In the genomic region with DNA sequence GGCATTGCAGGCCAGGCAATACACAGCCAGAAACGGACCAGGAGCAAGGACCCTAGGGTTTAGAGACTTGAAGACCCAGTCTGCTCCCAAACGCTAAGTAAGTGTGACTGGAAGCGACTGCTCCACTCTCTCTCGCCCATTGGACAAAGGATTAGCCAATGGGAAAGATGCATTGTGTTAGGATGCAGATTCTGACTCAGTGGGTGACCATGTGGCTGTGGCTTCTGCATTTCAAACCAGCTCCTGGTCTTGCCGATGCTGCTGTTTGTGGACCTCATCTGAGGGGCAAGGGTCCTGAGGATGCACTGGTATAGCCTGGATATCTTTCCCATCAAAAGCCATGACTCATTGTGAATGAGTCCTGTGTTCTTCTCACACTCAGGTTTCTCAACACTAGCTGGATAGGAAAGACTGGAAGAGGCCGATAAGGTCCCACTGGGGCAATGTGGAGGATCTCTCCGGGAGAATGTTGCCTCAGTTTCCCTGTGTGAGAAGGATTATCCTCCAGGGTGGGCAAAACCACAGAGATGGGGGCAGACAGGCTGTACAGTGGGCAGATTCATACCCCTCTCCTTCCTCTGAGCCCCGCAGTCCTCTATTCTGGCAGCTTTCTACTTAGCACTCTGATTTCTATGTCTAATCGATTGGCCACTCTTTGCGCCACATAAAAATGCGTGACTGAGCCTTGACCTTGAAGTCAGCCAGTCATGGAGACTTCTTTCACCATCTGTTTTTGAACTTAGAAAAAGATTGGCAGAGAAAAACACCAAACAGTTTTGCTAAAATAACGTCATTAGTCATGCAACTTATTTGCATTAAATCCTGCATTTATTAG, we compare ENCODE assay signal across 18 cellular contexts.
"Had no signal": no experiment of that assay in that cellular context is flagged by ENCODE, and none has a peak within 500 bp of the region (broad histone marks: within the 10 kb centered on the region; RNA-seq: fewer than 3 reads in every experiment).

No MANE protein-coding gene starts in this region.

- DNase-seq: activated CD4-positive, alpha-beta T cell treated with anti-CD3 and anti-CD28 coated beads, Interleukin-2, amount 50 U/mL, for 4 hours; activated CD4-positive, CD25-positive, alpha-beta regulatory T cell treated with anti-CD3 and anti-CD28 coated beads, Interleukin-2, amount 50 U/mL, for 72 hours; activated naive CD4-positive, alpha-beta T cell treated with anti-CD3 and anti-CD28 coated beads, Interleukin-2, amount 10 ng/mL, durations not matched to agents 7 days and 5 days; activated T-cell treated with anti-CD3 and anti-CD28 coated beads, Interleukin-2, amount 50 U/mL, for 1 hour; central memory CD4-positive, alpha-beta T cell; colonic mucosa; hippocampal formation; left ventricle myocardium inferior; mesenchymal stem cell; natural killer cell; retina; T-helper 9 cell; tibial artery; uterus had no signal

- H3K36me3 ChIP-seq: colonic mucosa, esophagus muscularis mucosa, left ventricle myocardium inferior, neutrophil, tibial artery, uterus had no signal

- H3K4me1 ChIP-seq: colonic mucosa, uterus had no signal

- H3K36me3 Mint-ChIP-seq: activated naive CD4-positive, alpha-beta T cell treated with anti-CD3 and anti-CD28 coated beads, Interleukin-2, amount 10 ng/mL, durations not matched to agents 7 days and 5 days; natural killer cell; stimulated activated effector memory CD8-positive, alpha-beta T cell treated with anti-CD3 and anti-CD28 coated beads, Interleukin-12 subunit alpha, Interleukin-12 subunit beta, amount 100 ng/mL, for 72 hours had no signal

- H3K27ac ChIP-seq: colonic mucosa, esophagus muscularis mucosa, left ventricle myocardium inferior, neutrophil, parathyroid adenoma, tibial artery, uterus had no signal

- H3K4me3 Mint-ChIP-seq: activated naive CD4-positive, alpha-beta T cell treated with anti-CD3 and anti-CD28 coated beads, Interleukin-2, amount 10 ng/mL, durations not matched to agents 7 days and 5 days; natural killer cell; stimulated activated effector memory CD8-positive, alpha-beta T cell treated with anti-CD3 and anti-CD28 coated beads, Interleukin-12 subunit alpha, Interleukin-12 subunit beta, amount 100 ng/mL, for 72 hours had no signal

- H3K27me3 ChIP-seq: colonic mucosa, esophagus muscularis mucosa, neutrophil, tibial artery, uterus had no signal

- ATAC-seq: natural killer cell; stimulated activated effector memory CD8-positive, alpha-beta T cell treated with anti-CD3 and anti-CD28 coated beads, Interleukin-12 subunit alpha, Interleukin-12 subunit beta, amount 100 ng/mL, for 72 hours had no signal

- H3K4me3 ChIP-seq: colonic mucosa, esophagus muscularis mucosa, left ventricle myocardium inferior, tibial artery, uterus had no signal

- H2AFZ ChIP-seq: parathyroid adenoma had no signal

- H3K9ac ChIP-seq: parathyroid adenoma had no signal

- H3K27ac Mint-ChIP-seq: activated naive CD4-positive, alpha-beta T cell treated with anti-CD3 and anti-CD28 coated beads, Interleukin-2, amount 10 ng/mL, durations not matched to agents 7 days and 5 days; natural killer cell; stimulated activated effector memory CD8-positive, alpha-beta T cell treated with anti-CD3 and anti-CD28 coated beads, Interleukin-12 subunit alpha, Interleukin-12 subunit beta, amount 100 ng/mL, for 72 hours had no signal

- H3K9me3 ChIP-seq: colonic mucosa, esophagus muscularis mucosa, left ventricle myocardium inferior, neutrophil, tibial artery, uterus had no signal

- H3K27me3 Mint-ChIP-seq: activated naive CD4-positive, alpha-beta T cell treated with anti-CD3 and anti-CD28 coated beads, Interleukin-2, amount 10 ng/mL, durations not matched to agents 7 days and 5 days had no signal

- H3K9me3 Mint-ChIP-seq: activated naive CD4-positive, alpha-beta T cell treated with anti-CD3 and anti-CD28 coated beads, Interleukin-2, amount 10 ng/mL, durations not matched to agents 7 days and 5 days; natural killer cell; stimulated activated effector memory CD8-positive, alpha-beta T cell treated with anti-CD3 and anti-CD28 coated beads, Interleukin-12 subunit alpha, Interleukin-12 subunit beta, amount 100 ng/mL, for 72 hours had no signal
